In genomic region chr15:82781349-82781748, GRCh38 we compare ENCODE assay signal across 12 cellular contexts. TPM values are rescaled to one million over a fixed set of nuclear protein-coding genes. Genes with fewer than 3 reads are reported as not detected.
"Had no signal": no experiment of that assay in that cellular context is flagged by ENCODE, and none has a peak within 500 bp of the region (broad histone marks: within the 10 kb centered on the region; RNA-seq: fewer than 3 reads in every experiment).

No MANE protein-coding gene starts in this region.

- H3K9ac ChIP-seq: GM23248 had no signal

- H3K27ac Mint-ChIP-seq: GM23338, H9, HFFc6 had no signal

- H3K9me3 Mint-ChIP-seq: GM23338, H9, HFFc6 had no signal

- H3K27ac ChIP-seq: GM23248 had no signal

- H2AFZ ChIP-seq: GM23248, GM23338 had no signal

- H3K4me1 ChIP-seq: HAP-1 had no signal

- H3K4me2 ChIP-seq: GM23338 had no signal

- H3K4me3 Mint-ChIP-seq: GM23338, H9, HFFc6 had no signal

- FAIRE-seq: H1, H54 had no signal

- H3K36me3 ChIP-seq: HAP-1 had no signal

- DNase-seq: GM23248, GOT3, H7, H9, HCEC 1CT, HFFc6 had no signal

- H3K4me3 ChIP-seq: GM23248, GM23338, HAP-1 had no signal

- ATAC-seq: GM23338, HCT116 had no signal

- H3K4me1 Mint-ChIP-seq: GM23338, H9 had no signal

RNA-seq across cellular contexts. Expression of gene FSD2, which starts 24.5 kb away (rescaled TPM):
- total RNA-seq: GM23248, GM23338, H1, H4, H9, HFFc6 had no signal
